In genomic region chr1:6902153-6902552, GRCh38 we compare ENCODE assay signal across 27 cellular contexts.
"Had no signal": no experiment of that assay in that cellular context is flagged by ENCODE, and none has a peak within 500 bp of the region (broad histone marks: within the 10 kb centered on the region; RNA-seq: fewer than 3 reads in every experiment).

No MANE protein-coding gene starts in this region.

- H3K27me3 Mint-ChIP-seq: activated CD8-positive, alpha-beta T cell treated with anti-CD3 and anti-CD28 coated beads for 36 hours; activated naive CD4-positive, alpha-beta T cell treated with anti-CD3 and anti-CD28 coated beads, Interleukin-2, amount 50 U/mL, for 24 hours; brain had no signal

- H3K36me3 Mint-ChIP-seq: brain had no signal

- DNase-seq: activated CD4-positive, alpha-beta T cell treated with anti-CD3 and anti-CD28 coated beads for 4 hours; activated CD4-positive, alpha-beta T cell treated with anti-CD3 and anti-CD28 coated beads, Interleukin-2, amount 10 ng/mL, durations not matched to agents 7 days and 5 days; activated CD4-positive, alpha-beta T cell treated with anti-CD3 and anti-CD28 coated beads, Interleukin-2, amount 50 U/mL, for 48 hours; activated CD4-positive, CD25-positive, alpha-beta regulatory T cell; activated CD4-positive, CD25-positive, alpha-beta regulatory T cell treated with anti-CD3 and anti-CD28 coated beads, Interleukin-2, amount 50 U/mL, for 72 hours; activated CD8-positive, alpha-beta memory T cell treated with anti-CD3 and anti-CD28 coated beads for 24 hours; activated CD8-positive, alpha-beta T cell treated with anti-CD3 and anti-CD28 coated beads for 36 hours; activated effector memory CD4-positive, alpha-beta T cell treated with anti-CD3 and anti-CD28 coated beads, Interleukin-2, amount 50 U/mL, for 16 hours; activated naive CD4-positive, alpha-beta T cell treated with anti-CD3 and anti-CD28 coated beads for 36 hours; activated T-cell treated with anti-CD3 and anti-CD28 coated beads, Interleukin-2, amount 50 U/mL, for 4 hours; amniotic stem cell; aorta; central memory CD4-positive, alpha-beta T cell; cerebellar nuclear complex; colonic mucosa; effector CD8-positive, alpha-beta T cell; esophagus squamous epithelium; foreskin melanocyte; heart right ventricle; T-helper 2 cell had no signal

- H3K4me3 Mint-ChIP-seq: activated CD4-positive, alpha-beta T cell treated with anti-CD3 and anti-CD28 coated beads, Interleukin-2, amount 10 ng/mL, durations not matched to agents 7 days and 5 days; activated CD8-positive, alpha-beta T cell treated with anti-CD3 and anti-CD28 coated beads for 36 hours; activated naive CD4-positive, alpha-beta T cell treated with anti-CD3 and anti-CD28 coated beads for 36 hours; activated naive CD4-positive, alpha-beta T cell treated with anti-CD3 and anti-CD28 coated beads, Interleukin-2, amount 50 U/mL, for 24 hours; activated T-cell treated with anti-CD3 and anti-CD28 coated beads, Interleukin-2, amount 50 U/mL, for 4 hours; brain had no signal

- H3K9me3 Mint-ChIP-seq: activated CD4-positive, alpha-beta T cell treated with anti-CD3 and anti-CD28 coated beads, Interleukin-2, amount 10 ng/mL, durations not matched to agents 7 days and 5 days; activated CD8-positive, alpha-beta T cell treated with anti-CD3 and anti-CD28 coated beads for 36 hours; activated naive CD4-positive, alpha-beta T cell treated with anti-CD3 and anti-CD28 coated beads, Interleukin-2, amount 50 U/mL, for 24 hours; activated T-cell treated with anti-CD3 and anti-CD28 coated beads, Interleukin-2, amount 50 U/mL, for 4 hours; activated T-helper 2 cell treated with anti-CD3 and anti-CD28 coated beads, Interferon-gamma antibody, Interleukin-2, Interleukin-4, amounts not matched to agents 10 μg/mL and 5 μg/mL and 100 μg/mL, durations not matched to agents 14 hours and 24 hours and 36 hours; brain had no signal

- H3K4me1 ChIP-seq: esophagus squamous epithelium, gastroesophageal sphincter had no signal

- H3K9me3 ChIP-seq: breast epithelium, colonic mucosa, esophagus squamous epithelium, gastroesophageal sphincter, heart right ventricle had no signal

- H3K4me1 Mint-ChIP-seq: activated CD4-positive, alpha-beta T cell treated with anti-CD3 and anti-CD28 coated beads, Interleukin-2, amount 10 ng/mL, durations not matched to agents 7 days and 5 days had no signal

- ATAC-seq: activated CD8-positive, alpha-beta T cell treated with anti-CD3 and anti-CD28 coated beads for 36 hours; gastroesophageal sphincter; heart right ventricle had no signal

- H3K4me3 ChIP-seq: breast epithelium, cardiac muscle cell, colonic mucosa, esophagus squamous epithelium, gastroesophageal sphincter, heart right ventricle had no signal

- H3K27ac ChIP-seq: breast epithelium, cardiac muscle cell, colonic mucosa, epithelial cell of prostate, esophagus squamous epithelium, gastroesophageal sphincter, heart right ventricle had no signal

- H3K36me3 ChIP-seq: breast epithelium, cardiac muscle cell, colonic mucosa, esophagus squamous epithelium, gastroesophageal sphincter had no signal

- H3K27me3 ChIP-seq: breast epithelium, cardiac muscle cell, colonic mucosa, gastroesophageal sphincter, heart right ventricle had no signal

- H3K27ac Mint-ChIP-seq: activated CD4-positive, alpha-beta T cell treated with anti-CD3 and anti-CD28 coated beads, Interleukin-2, amount 10 ng/mL, durations not matched to agents 7 days and 5 days; activated CD8-positive, alpha-beta T cell treated with anti-CD3 and anti-CD28 coated beads for 36 hours; activated naive CD4-positive, alpha-beta T cell treated with anti-CD3 and anti-CD28 coated beads for 36 hours; activated naive CD4-positive, alpha-beta T cell treated with anti-CD3 and anti-CD28 coated beads, Interleukin-2, amount 50 U/mL, for 24 hours; activated T-helper 2 cell treated with anti-CD3 and anti-CD28 coated beads, Interferon-gamma antibody, Interleukin-2, Interleukin-4, amounts not matched to agents 10 μg/mL and 5 μg/mL and 100 μg/mL, durations not matched to agents 14 hours and 24 hours and 36 hours; brain had no signal
